ENCODE assay signal across 20 cellular contexts in the genomic region with DNA sequence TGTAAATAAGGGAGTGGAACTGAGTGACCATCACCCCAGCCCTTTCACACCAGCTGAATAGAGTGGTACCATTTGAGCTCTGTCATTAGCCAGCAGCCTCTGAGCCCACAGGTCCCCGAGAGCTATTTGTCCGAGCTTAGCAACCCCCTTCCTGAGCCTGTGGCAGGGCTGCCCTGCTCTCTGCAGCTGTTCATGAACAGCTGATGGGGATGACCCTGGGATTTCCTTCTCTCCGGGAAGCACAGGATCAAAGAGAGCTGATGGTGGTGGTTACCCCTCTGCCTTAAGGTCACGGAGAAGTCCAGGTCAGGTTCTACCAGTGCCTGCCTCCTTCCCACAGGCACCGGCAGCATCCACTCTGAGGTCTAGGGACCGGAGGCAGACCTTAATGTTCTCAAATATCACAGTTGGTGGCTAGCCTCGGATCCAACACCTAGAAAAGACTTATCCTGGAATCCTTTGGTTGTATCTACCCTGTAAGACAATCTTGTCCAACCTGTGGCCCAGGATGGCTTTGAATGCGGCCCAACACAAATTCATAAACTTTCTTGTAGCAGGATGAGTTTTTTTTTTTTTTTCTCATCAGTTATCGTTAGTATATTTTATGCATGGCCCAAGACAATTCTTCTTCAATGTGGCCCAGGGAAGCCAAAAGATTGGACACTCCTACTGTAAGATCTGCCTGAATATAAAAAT.
"Had no signal": no experiment of that assay in that cellular context is flagged by ENCODE, and none has a peak within 500 bp of the region (broad histone marks: within the 10 kb centered on the region; RNA-seq: fewer than 3 reads in every experiment).

No MANE protein-coding gene starts in this region.

- H3K9me3 Mint-ChIP-seq: activated naive CD4-positive, alpha-beta T cell treated with anti-CD3 and anti-CD28 coated beads, Interleukin-2, amount 50 U/mL, for 72 hours; activated naive CD8-positive, alpha-beta T cell treated with anti-CD3 and anti-CD28 coated beads, Interleukin-2, amount 50 U/mL, for 24 hours; activated T-cell treated with anti-CD3 and anti-CD28 coated beads, Interleukin-2, amount 50 U/mL, for 24 hours; activated T-helper 1 cell treated with anti-CD3 and anti-CD28 coated beads, Interleukin-12 subunit alpha, Interleukin-12 subunit beta, Interleukin-2, Interleukin-4 antibody, amounts not matched to agents 30 ng/mL and 10 ng/mL and 1 ng/mL, durations not matched to agents 14 hours and 24 hours and 36 hours; T-cell had no signal

- DNase-seq: activated effector memory CD4-positive, alpha-beta T cell treated with Interleukin-2 at 50 U/mL for 16 hours; activated naive CD4-positive, alpha-beta T cell; activated T-cell treated with anti-CD3 and anti-CD28 coated beads, Interleukin-2, amount 50 U/mL, for 24 hours; amniotic stem cell; central memory CD4-positive, alpha-beta T cell; NCI-H1436 treated with DMSO at 0.1 percent for 48 hours; NCI-H2081 treated with DMSO at 0.1 percent for 48 hours; NCI-H2171; NCI-H2227 treated with DMSO at 0.1 percent for 48 hours; NCI-H774; Peyer's patch; T1000 had no signal

- H3K36me3 Mint-ChIP-seq: activated naive CD4-positive, alpha-beta T cell treated with anti-CD3 and anti-CD28 coated beads, Interleukin-2, amount 50 U/mL, for 72 hours; T-cell had no signal

- H3K4me1 Mint-ChIP-seq: activated naive CD8-positive, alpha-beta T cell treated with anti-CD3 and anti-CD28 coated beads, Interleukin-2, amount 50 U/mL, for 24 hours; T-cell had no signal

- H3K4me3 ChIP-seq: ascending aorta, body of pancreas, Peyer's patch had no signal

- ATAC-seq: activated naive CD8-positive, alpha-beta T cell treated with anti-CD3 and anti-CD28 coated beads, Interleukin-2, amount 50 U/mL, for 24 hours; body of pancreas; T-cell had no signal

- H3K36me3 ChIP-seq: ascending aorta, Peyer's patch had no signal

- H3K27ac ChIP-seq: ascending aorta, body of pancreas, Peyer's patch, RWPE1 had no signal

- H3K27me3 ChIP-seq: ascending aorta, body of pancreas, Peyer's patch had no signal

- H3K27ac Mint-ChIP-seq: activated CD8-positive, alpha-beta T cell treated with anti-CD3 and anti-CD28 coated beads, Interleukin-2, amount 10 ng/mL, durations not matched to agents 7 days and 5 days; activated naive CD4-positive, alpha-beta T cell treated with anti-CD3 and anti-CD28 coated beads, Interleukin-2, amount 50 U/mL, for 72 hours; activated naive CD8-positive, alpha-beta T cell treated with anti-CD3 and anti-CD28 coated beads, Interleukin-2, amount 50 U/mL, for 24 hours; activated T-cell treated with anti-CD3 and anti-CD28 coated beads, Interleukin-2, amount 50 U/mL, for 24 hours; activated T-helper 1 cell treated with anti-CD3 and anti-CD28 coated beads, Interleukin-12 subunit alpha, Interleukin-12 subunit beta, Interleukin-2, Interleukin-4 antibody, amounts not matched to agents 30 ng/mL and 10 ng/mL and 1 ng/mL, durations not matched to agents 14 hours and 24 hours and 36 hours; T-cell had no signal

- H3K4me1 ChIP-seq: ascending aorta, body of pancreas, Peyer's patch had no signal

- H3K4me3 Mint-ChIP-seq: activated CD8-positive, alpha-beta T cell treated with anti-CD3 and anti-CD28 coated beads, Interleukin-2, amount 10 ng/mL, durations not matched to agents 7 days and 5 days; activated naive CD8-positive, alpha-beta T cell treated with anti-CD3 and anti-CD28 coated beads, Interleukin-2, amount 50 U/mL, for 24 hours; activated T-cell treated with anti-CD3 and anti-CD28 coated beads, Interleukin-2, amount 50 U/mL, for 24 hours; activated T-helper 1 cell treated with anti-CD3 and anti-CD28 coated beads, Interleukin-12 subunit alpha, Interleukin-12 subunit beta, Interleukin-2, Interleukin-4 antibody, amounts not matched to agents 30 ng/mL and 10 ng/mL and 1 ng/mL, durations not matched to agents 14 hours and 24 hours and 36 hours; T-cell had no signal

- H3K9me3 ChIP-seq: ascending aorta, body of pancreas, Peyer's patch had no signal
